1 cellular context compared by ENCODE assay signal in genomic region chr7:105012503-105013282, GRCh38.
TF ChIP-seq lines count a peak whose summit lies in the region.

No MANE protein-coding gene starts in this region.

TF ChIP-seq in K562, 482 proteins besides CTCF, POLR2A, EP300 and RAD21 (continued from another document and continues in another):
- no peak for TF ChIP-seq NR0B1 (IDR thresholded peaks at IDR 0.05; ENCODE audit: partially characterized antibody)
- no peak for TF ChIP-seq BRD9 (IDR thresholded peaks at IDR 0.05; ENCODE audit: low read depth, partially characterized antibody)
- peak; percentile 68 to 83 for TF ChIP-seq FOXK2 (conservative IDR thresholded peaks at IDR 0.05 in 1 of 2, IDR thresholded peaks at IDR 0.05 in 1 of 2; ENCODE audit: low read depth in 2 of 2)
- TF ChIP-seq MCM3 (IDR thresholded peaks at IDR 0.05), result no peak
- TF ChIP-seq ZNF253 (CRISPR knock-in tag; conservative IDR thresholded peaks at IDR 0.05), result no peak; the same call in 1 of the 2 replicates
- TF ChIP-seq ZNF318 (IDR thresholded peaks at IDR 0.05; ENCODE audit: borderline replicate concordance in 1 of 2, low read depth in 1 of 2), result peak in 1 of 2 experiments; percentile 99; a peak in 2 of 4 replicates
- TF ChIP-seq PHTF2 (CRISPR knock-in tag; IDR thresholded peaks at IDR 0.05), result no peak
- TF ChIP-seq ZNF778 (CRISPR knock-in tag; IDR thresholded peaks at IDR 0.05), result no peak
- peak; percentile 78; the same call in 1 of the 2 replicates for TF ChIP-seq NR4A1 (CRISPR knock-in tag; IDR thresholded peaks at IDR 0.05)
- TF ChIP-seq NR4A1 (tag; IDR thresholded peaks at IDR 0.05), result peak; percentile 85
- peak; percentile 77 for TF ChIP-seq PKNOX1 (IDR thresholded peaks at IDR 0.05)
- peak; percentile 86; the same call in 1 of the 2 replicates for TF ChIP-seq CBX5 (IDR thresholded peaks at IDR 0.05; ENCODE audit: borderline replicate concordance, low read depth)
- no peak for TF ChIP-seq BRF1 (IDR thresholded peaks at IDR 0.05; ENCODE audit: borderline replicate concordance, extremely low read depth, insufficient read length)
- no peak for TF ChIP-seq DDX20 (tag; IDR thresholded peaks at IDR 0.05; ENCODE audit: low read depth)
- peak; percentile 93 for TF ChIP-seq RBFOX2 (IDR thresholded peaks at IDR 0.05; ENCODE audit: low read depth, low read length)
- no peak for TF ChIP-seq ZNF707 (CRISPR knock-in tag; conservative IDR thresholded peaks at IDR 0.05)
- peak; percentile 94 for TF ChIP-seq ZBED1 (IDR thresholded peaks at IDR 0.05)
- peak; percentile 70 for TF ChIP-seq CREB1 (IDR thresholded peaks at IDR 0.05)
- peak; percentile 85 for TF ChIP-seq CREB1 (CRISPR knock-in tag; IDR thresholded peaks at IDR 0.05)
- peak; percentile 85 for TF ChIP-seq ZBTB9 (CRISPR knock-in tag; IDR thresholded peaks at IDR 0.05)
- TF ChIP-seq ZC3H4 (CRISPR knock-in tag; IDR thresholded peaks at IDR 0.05; ENCODE audit: borderline replicate concordance), result peak; percentile 98
- TF ChIP-seq TRIM25 (IDR thresholded peaks at IDR 0.05; ENCODE audit: borderline replicate concordance), result 0 out of 2 replicates have a peak, but pooled peaks have one; percentile 84
- TF ChIP-seq SOX6 (IDR thresholded peaks at IDR 0.05), result peak; percentile 93
- peak; percentile 79 for TF ChIP-seq STAT5A (IDR thresholded peaks at IDR 0.05; ENCODE audit: borderline replicate concordance, low read length)
- TF ChIP-seq PHB (CRISPR knock-in tag; IDR thresholded peaks at IDR 0.05), result peak; percentile 61; the same call in 1 of the 2 replicates
- TF ChIP-seq PRPF4 (IDR thresholded peaks at IDR 0.05; ENCODE audit: insufficient read depth, low read depth, low read length, poor library complexity, severe bottlenecking), result peak; percentile 91
- TF ChIP-seq GABPB1 (CRISPR knock-in tag; IDR thresholded peaks at IDR 0.05), result peak; percentile 84
- TF ChIP-seq VEZF1 (CRISPR knock-in tag; IDR thresholded peaks at IDR 0.05), result no peak
- peak; percentile 100 for TF ChIP-seq HMGN3 (IDR thresholded peaks at IDR 0.05; ENCODE audit: borderline replicate concordance, extremely low read depth, insufficient read length, low read depth, low read length)
- peak; percentile 73; the same call in 1 of the 2 replicates for TF ChIP-seq GTF2A2 (tag; IDR thresholded peaks at IDR 0.05)
- peak; percentile 58 for TF ChIP-seq ZFP36 (IDR thresholded peaks at IDR 0.05; ENCODE audit: low read depth, low read length, partially characterized antibody)
- no peak for TF ChIP-seq NR3C1 (CRISPR knock-in tag; IDR thresholded peaks at IDR 0.05)
- TF ChIP-seq ZBTB2 (IDR thresholded peaks at IDR 0.05), result peak; percentile 93
- TF ChIP-seq BMI1 (IDR thresholded peaks at IDR 0.05; ENCODE audit: low read length), result peak; percentile 14; the same call in 1 of the 2 replicates
- TF ChIP-seq EZH2 (IDR thresholded peaks at IDR 0.05; ENCODE audit: borderline replicate concordance, low read depth, low read length), result no peak
- no peak for TF ChIP-seq E4F1 (CRISPR knock-in tag; IDR thresholded peaks at IDR 0.05; ENCODE audit: borderline replicate concordance)
- no peak for TF ChIP-seq ZNF655 (CRISPR knock-in tag; IDR thresholded peaks at IDR 0.05)
